20 cellular contexts compared by ENCODE assay signal in genomic region chr9:133553123-133553522, GRCh38. TPM values are rescaled to one million over a fixed set of nuclear protein-coding genes. Genes with fewer than 3 reads are reported as not detected.
A peak's percentile ranks its signal among the peaks of the same experiment; 100 is the strongest.
DNase-seq lines count a peak whose midpoint lies in the region; ATAC-seq, FAIRE-seq and TF ChIP-seq lines count a peak whose summit lies in the region.
"Had no signal": no experiment of that assay in that cellular context is flagged by ENCODE, and none has a peak within 500 bp of the region (broad histone marks: within the 10 kb centered on the region; RNA-seq: fewer than 3 reads in every experiment).

No MANE protein-coding gene starts in this region.

- FAIRE-seq in H1 (lab: Jason Lieb, UNC) = no peak
- FAIRE-seq: A549, H54 had no signal

- no TSS peak for BruUV-seq in OCI-LY7 (replicated peaks; lab: Mats Ljungman, UMichigan)

- no peak overlapping the region for H3K9ac ChIP-seq in BLaER1
- no peak overlapping the region for H3K9ac ChIP-seq in H1 (replicated peaks in 1 of 4; ENCODE audit: extremely low read depth in 1 of 4, low read depth in 3 of 4, low read length in 3 of 4)
- H3K9ac ChIP-seq in trophoblast cell (ENCODE audit: low read length) = no peak overlapping the region

- no peak for ATAC-seq in GM21717 (IDR thresholded peaks at IDR 0.05; ENCODE audit: unreplicated experiment)
- ATAC-seq: HCT116 had no signal

- no peaks in the 10 kb centered on the region for H4K20me1 ChIP-seq in BLaER1
- no peaks in the 10 kb centered on the region for H4K20me1 ChIP-seq in OCI-LY7 (ENCODE audit: insufficient read depth, low read length)
- peaks cover 0 to 4% of the 10 kb centered on the region in 2 experiments for H4K20me1 ChIP-seq in H1 (replicated peaks in 1 of 2; ENCODE audit: control insufficient read depth in 1 of 2, insufficient read depth in 2 of 2, low read length in 2 of 2)

- H3K36me3 ChIP-seq in BLaER1 (no peaks in the 10 kb centered on the region), OCI-LY7 (ENCODE audit: insufficient read depth, low read length) (no peaks in the 10 kb centered on the region), H1 (ENCODE audit: control insufficient read depth in 2 of 4, insufficient read depth in 4 of 4, low read length in 3 of 4) (no peaks in the 10 kb centered on the region), trophoblast cell (ENCODE audit: control insufficient read depth in 1 of 2, insufficient read depth in 2 of 2, low read length in 2 of 2) (peaks cover 7 to 19% of the 10 kb centered on the region in 2 experiments)

- peak overlapping the region; percentile 46; the same call in 1 of the 2 replicates for H2BK15ac ChIP-seq in H1 (ENCODE audit: low read length)

- no peak overlapping the region for H3K4ac ChIP-seq in H1 (replicated peaks; ENCODE audit: insufficient read length, low read depth, low read length)
- H3K4ac ChIP-seq in trophoblast cell (ENCODE audit: low read depth, low read length) = no peak overlapping the region

- no peak overlapping the region for H3K4me3 ChIP-seq in BLaER1
- H3K4me3 ChIP-seq in OCI-LY7 (ENCODE audit: low read depth, low read length, poor library complexity, severe bottlenecking) = no peak overlapping the region
- no peak overlapping the region for H3K4me3 ChIP-seq in H1 (ENCODE audit: extremely low read depth in 1 of 4, insufficient read depth in 2 of 4, low read depth in 3 of 4, low read length in 4 of 4)
- peak overlapping the region; percentile 20 for H3K4me3 ChIP-seq in trophoblast cell (ENCODE audit: low read depth, low read length)
- H3K4me3 ChIP-seq: A549 had no signal

- TF ChIP-seq RAD21 in H1 (IDR thresholded peaks at IDR 0.05 in 1 of 2, conservative IDR thresholded peaks at IDR 0.05 in 1 of 2; ENCODE audit: low read depth in 2 of 2, low read length in 2 of 2) = peak in 1 of 2 experiments; percentile 16; a peak in 1 of 4 replicates

- no peaks in the 10 kb centered on the region for H3K9me2 ChIP-seq in OCI-LY7 (ENCODE audit: insufficient read depth, low read length)

- intact Hi-C loops in OCI-LY7 (cut with micrococcal nuclease; ENCODE audit: unreplicated experiment) = no loop called here

- H3K23ac ChIP-seq in H1 (ENCODE audit: insufficient read length) (no peak overlapping the region), trophoblast cell (ENCODE audit: low read length) (no peak overlapping the region)

- H3K4me1 ChIP-seq in BLaER1 (peaks cover 73% of the 10 kb centered on the region), OCI-LY7 (ENCODE audit: insufficient read depth, low read length, poor library complexity, severe bottlenecking) (peaks cover 31% of the 10 kb centered on the region), H1 (replicated peaks in 1 of 4; ENCODE audit: control insufficient read depth in 3 of 4, insufficient read depth in 4 of 4, low read length in 3 of 4) (peaks cover 0 to 7% (median under 1%) of the 10 kb centered on the region in 4 experiments; a peak in 2 of 7 replicates), trophoblast cell (ENCODE audit: control insufficient read depth in 1 of 2, insufficient read depth in 2 of 2, low read length in 2 of 2) (peaks cover 25 to 28% of the 10 kb centered on the region in 2 experiments)
- H3K4me1 ChIP-seq: A549 had no signal

- no peak overlapping the region for H2BK5ac ChIP-seq in H1 (ENCODE audit: low read depth, low read length)
- no peak overlapping the region for H2BK5ac ChIP-seq in trophoblast cell (ENCODE audit: low read depth, low read length, poor library complexity)

- H3K18ac ChIP-seq in H1 (ENCODE audit: extremely low read depth, low read length) (no peak overlapping the region; the same call in 1 of the 2 replicates), trophoblast cell (ENCODE audit: low read length) (no peak overlapping the region)

- TF ChIP-seq EP300 in H1 (IDR thresholded peaks at IDR 0.05; ENCODE audit: borderline replicate concordance in 1 of 2, low read depth in 2 of 2, low read length in 2 of 2) = no peak

- H3K27me3 ChIP-seq in BLaER1 = no peaks in the 10 kb centered on the region
- no peaks in the 10 kb centered on the region for H3K27me3 ChIP-seq in H1 (replicated peaks in 1 of 4; ENCODE audit: control insufficient read depth in 3 of 4, extremely low read depth in 1 of 4, insufficient read depth in 3 of 4, low read length in 3 of 4)
- no peaks in the 10 kb centered on the region for H3K27me3 ChIP-seq in trophoblast cell (ENCODE audit: insufficient read depth, low read length)

- TF ChIP-seq POLR2A in H1 (IDR thresholded peaks at IDR 0.05; ENCODE audit: control extremely low read depth in 1 of 2, low read depth in 2 of 2, low read length in 2 of 2) = no peak

- H3K4me2 ChIP-seq in BLaER1 (no peak overlapping the region), OCI-LY7 (ENCODE audit: low read length) (no peak overlapping the region), H1 (ENCODE audit: insufficient read depth in 1 of 2, low read depth in 2 of 2, low read length in 2 of 2) (no peak overlapping the region), trophoblast cell (ENCODE audit: low read length) (no peak overlapping the region)
- H3K4me2 ChIP-seq: A549 had no signal

- peak overlapping the region; percentile 7 for H4K91ac ChIP-seq in H1 (replicated peaks; ENCODE audit: insufficient read length, low read length)
- peak overlapping the region; percentile 31 for H4K91ac ChIP-seq in trophoblast cell (ENCODE audit: low read depth, low read length)

- H3K9me3 ChIP-seq in BLaER1 = no peaks in the 10 kb centered on the region
- no peaks in the 10 kb centered on the region for H3K9me3 ChIP-seq in OCI-LY7 (ENCODE audit: low read length)
- H3K9me3 ChIP-seq in H1 (ENCODE audit: insufficient read depth in 2 of 2, low read depth in 1 of 2, low read length in 1 of 2) = no peaks in the 10 kb centered on the region
- H3K9me3 ChIP-seq in trophoblast cell (ENCODE audit: insufficient read depth, low read depth, low read length) = peaks cover 6% of the 10 kb centered on the region
- H3K9me3 ChIP-seq: A549 had no signal

- H2BK20ac ChIP-seq in H1 (ENCODE audit: low read length) = no peak overlapping the region

- H3K79me1 ChIP-seq in H1 (ENCODE audit: low read depth, low read length) (no peaks in the 10 kb centered on the region; the same call in 1 of the 2 replicates), trophoblast cell (ENCODE audit: low read length) (peaks cover 6% of the 10 kb centered on the region)

- POLR2A ChIA-PET in OCI-LY7 (lab: Charles Lee) (no interaction called here), H1 (lab: Charles Lee; ENCODE audit: partially characterized antibody) (no interaction called here), HEK293T (lab: Yijun Ruan, JAX) (no interaction called here)

- H4K12ac ChIP-seq in trophoblast cell (ENCODE audit: low read depth, low read length) = no peak overlapping the region

- CTCF ChIA-PET in OCI-LY7 (lab: Charles Lee; ENCODE audit: unreplicated experiment) = no interaction called here
- CTCF ChIA-PET in H1 (lab: Charles Lee; ENCODE audit: partially characterized antibody) = interaction anchor here (0.8 to 1.9 kb wide), 10 partner anchors 10 to 50 kb away, joined by 3 to 9 read pairs (median 3); partner anchors contain the start of gene ADAMTSL2
- CTCF ChIA-PET in HEK293T (lab: Yijun Ruan, JAX) = no interaction called here

- H3K14ac ChIP-seq in H1 (ENCODE audit: insufficient read length) = no peak overlapping the region
- no peak overlapping the region for H3K14ac ChIP-seq in trophoblast cell (ENCODE audit: low read length)

- DNase-seq in OCI-LY7 (ENCODE audit: low spot score) (no peak), H1 (ENCODE audit: low read depth in 1 of 2, low spot score in 2 of 2) (no peak), trophoblast cell (no peak), HEK293T (ENCODE audit: extremely low spot score) (no peak), KG1 (lab: John Stamatoyannopoulos, UW) (no peak)
- DNase-seq: AML-193; CD4-positive, alpha-beta memory T cell; DMS153; DMS79; GDM1 had no signal

- peak overlapping the region; percentile 48; the same call in 1 of the 2 replicates for H3K27ac ChIP-seq in BLaER1
- H3K27ac ChIP-seq in OCI-LY7 (ENCODE audit: low read depth, low read length, poor library complexity, severe bottlenecking) = no peak overlapping the region
- H3K27ac ChIP-seq in H1 (ENCODE audit: low read depth, low read length) = no peak overlapping the region
- H3K27ac ChIP-seq in trophoblast cell (ENCODE audit: low read depth, low read length) = no peak overlapping the region
- H3K27ac ChIP-seq: 22Rv1, A549 had no signal

- H3K56ac ChIP-seq in H1 (replicated peaks; ENCODE audit: insufficient read length, low read depth, low read length) = no peak overlapping the region

- no peaks in the 10 kb centered on the region for H3K23me2 ChIP-seq in H1 (ENCODE audit: low read depth, low read length)

- H4K8ac ChIP-seq in H1 (ENCODE audit: extremely low read depth, insufficient read depth, low read length) = no peak overlapping the region
- no peak overlapping the region for H4K8ac ChIP-seq in trophoblast cell (ENCODE audit: low read depth, low read length)

- H2AFZ ChIP-seq in OCI-LY7 (ENCODE audit: low read length) (no peak overlapping the region), H1 (ENCODE audit: low read length) (no peak overlapping the region), trophoblast cell (ENCODE audit: insufficient read depth, low read length, poor library complexity) (no peak overlapping the region)

- no peak overlapping the region for H4K5ac ChIP-seq in H1 (ENCODE audit: insufficient read length, low read depth, low read length)

- no peak overlapping the region for H2BK120ac ChIP-seq in H1 (replicated peaks; ENCODE audit: low read depth, low read length)
- no peak overlapping the region for H2BK120ac ChIP-seq in trophoblast cell (ENCODE audit: insufficient read depth, low read length, poor library complexity)

- H2BK12ac ChIP-seq in H1 (ENCODE audit: low read depth, low read length) (no peak overlapping the region), trophoblast cell (ENCODE audit: low read length) (no peak overlapping the region)

- TF ChIP-seq CTCF in OCI-LY7 (conservative IDR thresholded peaks at IDR 0.05; ENCODE audit: low read length) = 0 out of 2 replicates have a peak, but pooled peaks have one; percentile 11
- TF ChIP-seq CTCF in H1 (IDR thresholded peaks at IDR 0.05; ENCODE audit: control extremely low read depth in 1 of 3, insufficient read depth in 1 of 3, low read depth in 1 of 3, low read length in 3 of 3) = peak in 1 of 3 experiments; percentile 31; a peak in 2 of 4 replicates

- WGBS in H1 (ENCODE audit: extremely low coverage in 1 of 2, insufficient coverage in 1 of 2, insufficient read length in 1 of 2, insufficient replicate concordance in 2 of 2, low coverage in 1 of 2, low lambda C conversion rate in 2 of 2, missing lambda C conversion rate in 1 of 2), 2 experiments = 80% methylated on average over 10 of the region's 10 CpGs; no CpG with 5 or more reads in 1 of the 2 experiments
- no CpG with 5 or more reads among the region's 10 CpGs for WGBS in trophoblast cell (ENCODE audit: extremely low coverage, insufficient coverage, insufficient read length)

- H2AK5ac ChIP-seq in H1 (ENCODE audit: low read depth, low read length) (no peak overlapping the region), trophoblast cell (ENCODE audit: low read length) (no peak overlapping the region)

- H3K79me2 ChIP-seq in OCI-LY7 (ENCODE audit: insufficient read depth, low read depth, low read length) (no peaks in the 10 kb centered on the region), H1 (ENCODE audit: control insufficient read depth in 1 of 2, insufficient read depth in 2 of 2, low read length in 2 of 2) (no peaks in the 10 kb centered on the region), trophoblast cell (ENCODE audit: control insufficient read depth, insufficient read depth, low read length, poor library complexity) (peaks cover 2% of the 10 kb centered on the region)

RNA-seq across cellular contexts. Expression of gene ADAMTSL2, which starts 18.6 kb away (rescaled TPM):
- total RNA-seq in OCI-LY7 (2014; rRNA removed; shearing (Covaris generic)) = 0.88 and 1.0 TPM in 2 replicates
- total RNA-seq in OCI-LY7 (2022) = not detected in 2 replicates
- total RNA-seq in H1 (2021; fragmentation: NEBNext Ultra II Directional; extraction: Animal tissue kit (Norgen Biotek cat#: 25700)) = 0.69 and 0.74 TPM in 2 replicates
- 0.76 and 1.0 TPM in 2 replicates for polyA plus RNA-seq in H1 (2011; rRNA removed)
- 0.79 TPM for polyA plus RNA-seq in H1 (2011; cell fraction: cytosol; rRNA removed)
- 2.6 TPM for polyA plus RNA-seq in H1 (2011; cell fraction: nucleus; rRNA removed)
- 0.29 to 1.0 TPM (median 0.65 TPM) in 4 replicates for polyA plus RNA-seq in H1 (2012, experiment 1 of 2)
- polyA plus RNA-seq in H1 (2012, experiment 2 of 2) = 0.41 TPM
- 0.39 TPM for polyA plus RNA-seq in H1 (2013, experiment 1 of 2)
- polyA plus RNA-seq in H1 (2013, experiment 2 of 2) = 0.29 TPM
- polyA minus RNA-seq in H1 (2011; rRNA and poly(A)+ RNA removed) = 0.13 and 0.73 TPM in 2 replicates
- 0.29 TPM for polyA minus RNA-seq in H1 (2011; cell fraction: cytosol; rRNA and poly(A)+ RNA removed)
- 0.60 TPM for polyA minus RNA-seq in H1 (2011; cell fraction: nucleus; rRNA and poly(A)+ RNA removed)
- 5.9 and 6.2 TPM in 2 replicates for polyA plus RNA-seq in trophoblast cell (2013)
- total RNA-seq: Daoy had no signal
- polyA plus RNA-seq: A549, BJ, CD14-positive monocyte had no signal

RNA-seq across cellular contexts. Expression of gene MYMK, which starts 28.4 kb away (rescaled TPM):
- total RNA-seq in OCI-LY7 (2014; rRNA removed; shearing (Covaris generic)) = not detected in 2 replicates
- total RNA-seq in OCI-LY7 (2022) = not detected in 2 replicates
- total RNA-seq in H1 (2021; fragmentation: NEBNext Ultra II Directional; extraction: Animal tissue kit (Norgen Biotek cat#: 25700)) = not detected in 2 replicates
- 0.30 TPM in 1 of 2 replicates, not detected in the other for polyA plus RNA-seq in H1 (2011; rRNA removed)
- polyA plus RNA-seq in H1 (2011; cell fraction: cytosol; rRNA removed) = 0.23 TPM
- polyA plus RNA-seq in H1 (2011; cell fraction: nucleus; rRNA removed) = 0.30 TPM
- polyA plus RNA-seq in H1 (2012, experiment 1 of 2) = not detected in 4 replicates
- polyA plus RNA-seq in H1 (2012, experiment 2 of 2) = not detected
- polyA plus RNA-seq in H1 (2013, experiment 1 of 2) = not detected
- polyA plus RNA-seq in H1 (2013, experiment 2 of 2) = 0.09 TPM
- not detected in 2 replicates for polyA minus RNA-seq in H1 (2011; rRNA and poly(A)+ RNA removed)
- polyA minus RNA-seq in H1 (2011; cell fraction: cytosol; rRNA and poly(A)+ RNA removed) = not detected
- not detected for polyA minus RNA-seq in H1 (2011; cell fraction: nucleus; rRNA and poly(A)+ RNA removed)
- polyA plus RNA-seq in trophoblast cell (2013) = 0.25 and 0.27 TPM in 2 replicates
- total RNA-seq: CD4-positive, alpha-beta memory T cell; Daoy; HT-29 had no signal
- polyA plus RNA-seq: A549; BJ; CD14-positive monocyte; CD4-positive, alpha-beta memory T cell had no signal

RNA-seq across cellular contexts. Expression of gene FAM163B, which starts 56.1 kb away (rescaled TPM):
- 7.8 and 8.9 TPM in 2 replicates for total RNA-seq in OCI-LY7 (2014; rRNA removed; shearing (Covaris generic))
- total RNA-seq in OCI-LY7 (2022) = 2.6 and 3.6 TPM in 2 replicates
- 0.38 and 0.63 TPM in 2 replicates for total RNA-seq in H1 (2021; fragmentation: NEBNext Ultra II Directional; extraction: Animal tissue kit (Norgen Biotek cat#: 25700))
- 1.0 and 2.6 TPM in 2 replicates for polyA plus RNA-seq in H1 (2011; rRNA removed)
- 1.5 TPM for polyA plus RNA-seq in H1 (2011; cell fraction: cytosol; rRNA removed)
- 3.8 TPM for polyA plus RNA-seq in H1 (2011; cell fraction: nucleus; rRNA removed)
- polyA plus RNA-seq in H1 (2012, experiment 1 of 2) = 0.64 to 2.1 TPM (median 1.3 TPM) in 4 replicates
- polyA plus RNA-seq in H1 (2012, experiment 2 of 2) = 0.38 TPM
- 0.59 TPM for polyA plus RNA-seq in H1 (2013, experiment 1 of 2)
- 0.63 TPM for polyA plus RNA-seq in H1 (2013, experiment 2 of 2)
- polyA minus RNA-seq in H1 (2011; rRNA and poly(A)+ RNA removed) = 1.2 TPM in 2 replicates
- polyA minus RNA-seq in H1 (2011; cell fraction: cytosol; rRNA and poly(A)+ RNA removed) = not detected
- polyA minus RNA-seq in H1 (2011; cell fraction: nucleus; rRNA and poly(A)+ RNA removed) = 1.3 TPM
- 0.89 and 0.90 TPM in 2 replicates for polyA plus RNA-seq in trophoblast cell (2013)
- total RNA-seq: CD4-positive, alpha-beta memory T cell; Daoy; HT-29 had no signal
- polyA plus RNA-seq: A549; BJ; CD14-positive monocyte; CD4-positive, alpha-beta memory T cell had no signal
